Comparison of ENCODE assay signal across 27 cellular contexts in genomic region chr12:55549302-55549701, GRCh38.
"Had no signal": no experiment of that assay in that cellular context is flagged by ENCODE, and none has a peak within 500 bp of the region (broad histone marks: within the 10 kb centered on the region; RNA-seq: fewer than 3 reads in every experiment).

Gene OR6C4 (plus strand): TSS chr12:55549602. CDS start chr12:55551227, 1,625 bp downstream.

- H3K4me2 ChIP-seq: neural progenitor cell had no signal

- H3K4me1 ChIP-seq: neural progenitor cell, psoas muscle, right lobe of liver, sigmoid colon, stomach, thyroid gland, tibial nerve, upper lobe of left lung, vagina had no signal

- H3K27ac ChIP-seq: neural progenitor cell, ovary, parathyroid adenoma, psoas muscle, right lobe of liver, sigmoid colon, stomach, thoracic aorta, thyroid gland, tibial nerve, upper lobe of left lung, vagina had no signal

- H3K9me3 Mint-ChIP-seq: stimulated activated naive CD8-positive, alpha-beta T cell treated with anti-CD3 and anti-CD28 coated beads, Interleukin-15, Interleukin-2, amounts not matched to agents 100 ng/mL and 50 ng/mL, for 24 hours had no signal

- H3K4me3 ChIP-seq: neural progenitor cell, ovary, psoas muscle, right lobe of liver, sigmoid colon, stomach, thoracic aorta, thyroid gland, tibial nerve, upper lobe of left lung, vagina had no signal

- H3K79me2 ChIP-seq: parathyroid adenoma had no signal

- H3K36me3 ChIP-seq: neural progenitor cell, ovary, right lobe of liver, sigmoid colon, stomach, thoracic aorta, thyroid gland, tibial nerve, upper lobe of left lung, vagina had no signal

- ATAC-seq: naive thymus-derived CD8-positive, alpha-beta T cell; psoas muscle; right cardiac atrium; right lobe of liver; stimulated activated effector memory CD8-positive, alpha-beta T cell treated with anti-CD3 and anti-CD28 coated beads, Interleukin-12 subunit alpha, Interleukin-12 subunit beta, amount 100 ng/mL, for 72 hours; stimulated activated naive B cell treated with anti-CD40 and anti-IgM and Interleukin-4, amounts not matched to agents 10 μg/mL and 1 μg/mL and 100 μg/mL, for 72 hours had no signal

- H3K4me1 Mint-ChIP-seq: naive thymus-derived CD8-positive, alpha-beta T cell; neural progenitor cell; stimulated activated effector memory CD8-positive, alpha-beta T cell treated with anti-CD3 and anti-CD28 coated beads, Interleukin-12 subunit alpha, Interleukin-12 subunit beta, amount 100 ng/mL, for 72 hours had no signal

- H3K9me3 ChIP-seq: ovary, psoas muscle, right lobe of liver, thoracic aorta, thyroid gland, upper lobe of left lung, vagina had no signal

- DNase-seq: naive thymus-derived CD8-positive, alpha-beta T cell; occipital lobe; ovary; posterior cingulate gyrus; psoas muscle; right cardiac atrium; right lobe of liver; sigmoid colon; small intestine; stimulated activated CD4-positive, alpha-beta T cell treated with anti-CD3 and anti-CD28 coated beads, Interleukin-15, amount 100 ng/mL, for 24 hours; stimulated activated CD4-positive, alpha-beta T cell treated with anti-CD3 and anti-CD28 coated beads, Interleukin-2, amount 100 ng/mL, for 24 hours; stimulated activated CD4-positive, alpha-beta T cell treated with anti-CD3 and anti-CD28 coated beads, Interleukin-2, amount 100 ng/mL, for 48 hours; stimulated activated CD4-positive, alpha-beta T cell treated with anti-CD3 and anti-CD28 coated beads, Interleukin-4, amount 100 ng/mL, for 24 hours; stimulated activated naive B cell treated with anti-CD40 and anti-IgM and Interleukin-4, amounts not matched to agents 10 μg/mL and 1 μg/mL and 100 μg/mL, for 72 hours; stimulated activated naive CD4-positive, alpha-beta T cell treated with Interleukin-2 at 50 U/mL for 16 hours; stomach; thyroid gland; trophoblast cell; upper lobe of left lung had no signal

- H3K4me3 Mint-ChIP-seq: naive thymus-derived CD8-positive, alpha-beta T cell; neural progenitor cell; stimulated activated effector memory CD8-positive, alpha-beta T cell treated with anti-CD3 and anti-CD28 coated beads, Interleukin-12 subunit alpha, Interleukin-12 subunit beta, amount 100 ng/mL, for 72 hours; stimulated activated naive B cell treated with anti-CD40 and anti-IgM and Interleukin-4, amounts not matched to agents 10 μg/mL and 1 μg/mL and 100 μg/mL, for 72 hours; stimulated activated naive CD8-positive, alpha-beta T cell treated with anti-CD3 and anti-CD28 coated beads, Interleukin-15, Interleukin-2, amounts not matched to agents 100 ng/mL and 50 ng/mL, for 24 hours had no signal

- H3K27me3 Mint-ChIP-seq: progenitor cell of endocrine pancreas had no signal

- H3K27ac Mint-ChIP-seq: neural progenitor cell; progenitor cell of endocrine pancreas; stimulated activated effector memory CD8-positive, alpha-beta T cell treated with anti-CD3 and anti-CD28 coated beads, Interleukin-12 subunit alpha, Interleukin-12 subunit beta, amount 100 ng/mL, for 72 hours; stimulated activated naive B cell treated with anti-CD40 and anti-IgM and Interleukin-4, amounts not matched to agents 10 μg/mL and 1 μg/mL and 100 μg/mL, for 72 hours; stimulated activated naive CD8-positive, alpha-beta T cell treated with anti-CD3 and anti-CD28 coated beads, Interleukin-15, Interleukin-2, amounts not matched to agents 100 ng/mL and 50 ng/mL, for 24 hours had no signal

- H3K27me3 ChIP-seq: neural progenitor cell, ovary, sigmoid colon, stomach, thyroid gland, tibial nerve, upper lobe of left lung, vagina had no signal

- H3K36me3 Mint-ChIP-seq: neural progenitor cell; stimulated activated effector memory CD8-positive, alpha-beta T cell treated with anti-CD3 and anti-CD28 coated beads, Interleukin-12 subunit alpha, Interleukin-12 subunit beta, amount 100 ng/mL, for 72 hours; stimulated activated naive B cell treated with anti-CD40 and anti-IgM and Interleukin-4, amounts not matched to agents 10 μg/mL and 1 μg/mL and 100 μg/mL, for 72 hours had no signal
